1 cellular context compared by ENCODE assay signal in the genomic region with DNA sequence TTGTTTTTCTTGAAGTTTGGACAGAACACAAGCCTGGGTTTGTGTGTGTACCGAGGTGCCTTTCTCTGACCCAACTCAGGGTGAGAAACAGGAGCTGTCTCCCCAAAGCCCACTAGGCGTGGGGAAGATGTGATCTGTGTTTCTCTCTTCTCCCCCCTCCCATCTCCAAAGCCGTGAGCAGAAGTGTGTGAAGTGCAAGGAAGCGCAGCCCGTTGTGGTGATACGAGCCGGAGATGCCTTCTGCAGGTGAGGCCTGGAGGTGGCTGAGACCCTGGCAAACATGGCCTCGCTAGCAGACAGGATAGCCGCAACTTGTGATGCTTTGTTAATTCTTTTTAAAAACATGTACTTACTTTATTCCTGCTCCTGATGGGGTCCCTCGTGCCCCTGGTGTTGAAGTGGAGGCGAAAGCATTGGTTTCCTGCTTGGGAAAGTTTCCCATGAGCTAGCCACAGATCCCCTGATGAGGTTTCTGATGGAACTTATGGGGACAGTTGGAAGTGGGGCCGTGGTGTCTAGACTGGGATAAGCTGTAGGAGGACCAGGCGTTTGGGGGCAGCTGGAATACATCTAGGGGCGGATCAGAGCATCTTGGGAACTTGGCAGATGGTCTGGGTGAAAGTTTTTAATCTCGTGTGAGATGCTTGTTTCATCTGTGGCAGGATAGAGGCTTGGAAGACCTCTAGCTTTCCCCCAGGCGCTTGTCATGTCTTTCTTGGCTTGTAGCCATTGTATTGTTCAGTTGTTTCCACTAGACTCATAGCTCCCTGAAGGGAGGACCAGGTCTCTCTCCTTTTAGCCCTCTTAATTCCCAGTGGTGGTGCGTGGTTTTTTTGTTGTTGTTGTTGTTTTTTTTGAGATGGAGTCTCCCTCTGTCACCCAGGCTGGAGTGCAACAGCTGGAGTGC.
TF ChIP-seq lines count a peak whose summit lies in the region.

No MANE protein-coding gene starts in this region.

TF ChIP-seq in HEK293, 187 proteins besides CTCF, POLR2A, EP300 and RAD21 (continued from another document):
- TF ChIP-seq ZNF155 (tag by site-specific recombination; IDR thresholded peaks at IDR 0.05) = no peak
- no peak for TF ChIP-seq HOXC10 (CRISPR knock-in tag; IDR thresholded peaks at IDR 0.05)
- no peak for TF ChIP-seq ZNF221 (tag by site-specific recombination; IDR thresholded peaks at IDR 0.05; ENCODE audit: borderline replicate concordance)
- TF ChIP-seq MYNN (tag by site-specific recombination; IDR thresholded peaks at IDR 0.05; ENCODE audit: borderline replicate concordance) = no peak
- TF ChIP-seq PRDM1 (tag by site-specific recombination; IDR thresholded peaks at IDR 0.05) = peak; percentile 14; the same call in 1 of the 2 replicates
- no peak for TF ChIP-seq ZNF624 (tag by site-specific recombination; IDR thresholded peaks at IDR 0.05)
- TF ChIP-seq ZNF335 (tag by site-specific recombination; conservative IDR thresholded peaks at IDR 0.05) = peak; percentile 13; the same call in 1 of the 2 replicates
- no peak for TF ChIP-seq BCL11B (tag by site-specific recombination; IDR thresholded peaks at IDR 0.05; ENCODE audit: low read depth)
